Comparison of ENCODE assay signal across 25 cellular contexts in genomic region chr22:50676661-50677492, GRCh38. TPM values are rescaled to one million over a fixed set of nuclear protein-coding genes. Genes with fewer than 3 reads are reported as not detected.
DNase-seq lines count a peak whose midpoint lies in the region; ATAC-seq and TF ChIP-seq lines count a peak whose summit lies in the region.
"Had no signal": no experiment of that assay in that cellular context is flagged by ENCODE, and none has a peak within 500 bp of the region (broad histone marks: within the 10 kb centered on the region; RNA-seq: fewer than 3 reads in every experiment).

No MANE protein-coding gene starts in this region.

- no peak overlapping the region for H3K27ac ChIP-seq in transverse colon
- H3K27ac ChIP-seq: adrenal gland, WERI-Rb-1 had no signal

- no peak overlapping the region for H3K27ac Mint-ChIP-seq in endothelial cell (ENCODE audit: unreplicated experiment)
- H3K27ac Mint-ChIP-seq in osteocyte (ENCODE audit: unreplicated experiment), result no peak overlapping the region
- H3K27ac Mint-ChIP-seq: activated CD8-positive, alpha-beta T cell treated with anti-CD3 and anti-CD28 coated beads for 36 hours; activated T-helper 2 cell treated with anti-CD3 and anti-CD28 coated beads, Interferon-gamma antibody, Interleukin-2, Interleukin-4, amounts not matched to agents 10 μg/mL and 5 μg/mL and 100 μg/mL, durations not matched to agents 14 hours and 24 hours and 36 hours; memory B cell; nephron progenitor cell; stimulated activated naive B cell treated with anti-CD40 and anti-IgM and Interleukin-4, amounts not matched to agents 10 μg/mL and 1 μg/mL and 100 μg/mL, for 72 hours had no signal

- DNase-seq in stimulated activated CD4-positive, alpha-beta T cell treated with anti-CD3 and anti-CD28 coated beads, Interleukin-4, amount 100 ng/mL, for 24 hours, result peak; percentile 2
- no peak for DNase-seq in stimulated activated CD4-positive, alpha-beta T cell treated with anti-CD3 and anti-CD28 coated beads, Interleukin-1b, Interleukin-23, amount 100 ng/mL, for 48 hours
- no peak for DNase-seq in endothelial cell (ENCODE audit: low spot score)
- DNase-seq in osteocyte (ENCODE audit: extremely low spot score, unreplicated experiment), result peak; percentile 76
- DNase-seq in ureter (ENCODE audit: low spot score), result no peak
- no peak for DNase-seq in transverse colon
- DNase-seq: activated CD8-positive, alpha-beta T cell treated with anti-CD3 and anti-CD28 coated beads for 36 hours; caudate nucleus; COR-L47; esophagus squamous epithelium; KBM-7; NCI-H2029 treated with DMSO at 0.1 percent for 48 hours; NCI-H446 treated with DMSO at 0.1 percent for 48 hours; nephron progenitor cell; SHP77; stimulated activated CD4-positive, alpha-beta T cell treated with anti-CD3 and anti-CD28 coated beads, Interleukin-15, amount 100 ng/mL, for 24 hours; stimulated activated naive B cell treated with anti-CD40 and anti-IgM and Interleukin-4, amounts not matched to agents 10 μg/mL and 1 μg/mL and 100 μg/mL, for 72 hours; trophoblast cell; WERI-Rb-1 had no signal

- H3K4me1 Mint-ChIP-seq in endothelial cell (ENCODE audit: unreplicated experiment), result peaks cover 48% of the 10 kb centered on the region
- peaks cover 8% of the 10 kb centered on the region for H3K4me1 Mint-ChIP-seq in osteocyte (ENCODE audit: unreplicated experiment)

- no peak for TF ChIP-seq POLR2A in transverse colon (IDR thresholded peaks at IDR 0.05)

- TF ChIP-seq CTCF in endothelial cell (IDR thresholded peaks at IDR 0.05; ENCODE audit: unreplicated experiment), result no peak
- TF ChIP-seq CTCF in osteocyte (IDR thresholded peaks at IDR 0.05), result no peak
- TF ChIP-seq CTCF in transverse colon (IDR thresholded peaks at IDR 0.05), result no peak

- no peak for ATAC-seq in GM21526 (IDR thresholded peaks at IDR 0.05; ENCODE audit: low FRiP score, unreplicated experiment)
- ATAC-seq in GM19351 (IDR thresholded peaks at IDR 0.05; ENCODE audit: unreplicated experiment), result no peak
- ATAC-seq: activated CD8-positive, alpha-beta T cell treated with anti-CD3 and anti-CD28 coated beads for 36 hours; stimulated activated naive B cell treated with anti-CD40 and anti-IgM and Interleukin-4, amounts not matched to agents 10 μg/mL and 1 μg/mL and 100 μg/mL, for 72 hours had no signal

- no peaks in the 10 kb centered on the region for H3K9me3 ChIP-seq in transverse colon
- H3K9me3 ChIP-seq: adrenal gland, esophagus squamous epithelium had no signal

- in situ Hi-C loops in transverse colon (cut with MboI; ENCODE audit: low pct_ligation_motif_present in 1 of 4, low pct_unique_long_range_greater_than_20kb in 1 of 4, low sequenced_read_pairs in 3 of 4), result no loop called here

- intact Hi-C loops in transverse colon (cut with DNase I; ENCODE audit: low total_unique reads), result no loop called here

- H3K27me3 Mint-ChIP-seq in endothelial cell (ENCODE audit: unreplicated experiment) (peaks cover 33% of the 10 kb centered on the region), osteocyte (ENCODE audit: unreplicated experiment) (peaks cover 18% of the 10 kb centered on the region)

- H3K27me3 ChIP-seq in transverse colon, result peaks cover 34% of the 10 kb centered on the region

- no peak for TF ChIP-seq EP300 in transverse colon (IDR thresholded peaks at IDR 0.05; ENCODE audit: low read depth)

- peak overlapping the region; percentile 99 for H3K4me3 Mint-ChIP-seq in endothelial cell (ENCODE audit: unreplicated experiment)
- H3K4me3 Mint-ChIP-seq in osteocyte (ENCODE audit: unreplicated experiment), result no peak overlapping the region
- H3K4me3 Mint-ChIP-seq: activated CD8-positive, alpha-beta T cell treated with anti-CD3 and anti-CD28 coated beads for 36 hours; memory B cell; stimulated activated naive B cell treated with anti-CD40 and anti-IgM and Interleukin-4, amounts not matched to agents 10 μg/mL and 1 μg/mL and 100 μg/mL, for 72 hours had no signal

- no peak overlapping the region for H3K4me3 ChIP-seq in transverse colon
- H3K4me3 ChIP-seq: adrenal gland had no signal

- H3K9me3 Mint-ChIP-seq in endothelial cell (ENCODE audit: unreplicated experiment) (no peaks in the 10 kb centered on the region), osteocyte (ENCODE audit: unreplicated experiment) (no peaks in the 10 kb centered on the region)
- H3K9me3 Mint-ChIP-seq: activated CD8-positive, alpha-beta T cell treated with anti-CD3 and anti-CD28 coated beads for 36 hours; memory B cell; nephron progenitor cell had no signal

- 79% methylated on average over 7 of the region's 10 CpGs; no CpG with 5 or more reads in 1 of the 2 donors for WGBS in transverse colon (ENCODE audit: low coverage in 1 of 2), 2 donors

- no peaks in the 10 kb centered on the region for H3K36me3 ChIP-seq in transverse colon
- H3K36me3 ChIP-seq: adrenal gland, WERI-Rb-1 had no signal

- H3K4me1 ChIP-seq in transverse colon, result peaks cover 4 to 12% (median 8%) of the 10 kb centered on the region in 4 donors

- H3K36me3 Mint-ChIP-seq in endothelial cell (ENCODE audit: low read depth, unreplicated experiment) (peaks cover 50% of the 10 kb centered on the region), osteocyte (ENCODE audit: unreplicated experiment) (no peaks in the 10 kb centered on the region)
- H3K36me3 Mint-ChIP-seq: memory B cell had no signal

RNA-seq across cellular contexts. Expression of gene SHANK3, which starts 4.3 kb away (rescaled TPM):
- total RNA-seq in endothelial cell (ENCODE audit: unreplicated experiment) (223 TPM), osteocyte (4.7 and 4.8 TPM in 2 replicates), ureter (37.1 TPM), transverse colon (10 to 100 TPM in 1 of 4 donors, 1 to 10 TPM in 3; 2.7 to 30.3 (median 6.3) TPM)
- total RNA-seq: T-helper 1 cell treated with Interleukin-12 subunit alpha and Interleukin-12 subunit beta and Interleukin-4 antibody, amounts not matched to agents 30 ng/mL and 1 ng/mL, for 36 hours had no signal

RNA-seq across cellular contexts. Expression of gene ARSA, which starts 48.9 kb away (rescaled TPM):
- total RNA-seq in endothelial cell (ENCODE audit: unreplicated experiment), result 59.6 TPM
- 43.5 and 44.0 TPM in 2 replicates for total RNA-seq in osteocyte
- 61.9 TPM for total RNA-seq in ureter
- 100 to 1,000 TPM in 2 of 4 donors, 10 to 100 TPM in 2; 81.2 to 253 (median 99.1) TPM for total RNA-seq in transverse colon

Comparison
In these comparisons a context has a peak if more than half of its experiments do, and no peak if none do; other contexts are left out.
1. DNase-seq: peak in stimulated activated CD4-positive, alpha-beta T cell treated with anti-CD3 and anti-CD28 coated beads, Interleukin-4, amount 100 ng/mL, for 24 hours (single experiment) and osteocyte (single experiment); none in stimulated activated CD4-positive, alpha-beta T cell treated with anti-CD3 and anti-CD28 coated beads, Interleukin-1b, Interleukin-23, amount 100 ng/mL, for 48 hours (single experiment), endothelial cell (single experiment), ureter (single experiment) and transverse colon (single experiment).